In the genomic region with DNA sequence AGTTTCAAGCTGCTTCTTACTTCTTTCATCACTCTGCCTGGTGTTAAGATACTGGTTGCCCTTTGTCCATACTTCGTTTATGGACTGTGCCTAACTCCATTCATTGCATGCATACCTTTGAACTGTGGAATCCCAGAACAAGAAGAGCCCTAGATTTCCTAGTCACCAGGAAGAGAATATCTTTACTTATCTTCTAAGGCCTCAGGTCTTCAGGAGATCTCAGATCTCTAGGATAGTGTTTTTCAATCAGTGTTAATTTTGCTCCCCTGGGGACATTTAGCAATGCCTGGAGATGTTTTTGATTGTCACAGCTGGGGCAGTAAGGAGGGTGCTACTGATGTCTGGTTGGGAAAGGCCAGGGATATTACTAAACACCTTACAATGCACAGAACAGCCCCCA, we compare ENCODE assay signal across 23 cellular contexts. TPM values are rescaled to one million over a fixed set of nuclear protein-coding genes. Genes with fewer than 3 reads are reported as not detected.
"Had no signal": no experiment of that assay in that cellular context is flagged by ENCODE, and none has a peak within 500 bp of the region (broad histone marks: within the 10 kb centered on the region; RNA-seq: fewer than 3 reads in every experiment).

No MANE protein-coding gene starts in this region.

- H3K27me3 ChIP-seq: breast epithelium, esophagus squamous epithelium, gastrocnemius medialis, right atrium auricular region, thyroid gland had no signal

- H3K36me3 ChIP-seq: breast epithelium, esophagus squamous epithelium, gastrocnemius medialis, prostate gland, right atrium auricular region, thyroid gland had no signal

- H3K27ac Mint-ChIP-seq: activated naive CD8-positive, alpha-beta T cell; activated T-helper 2 cell treated with anti-CD3 and anti-CD28 coated beads, Interferon-gamma antibody, Interleukin-2, Interleukin-4, amounts not matched to agents 10 μg/mL and 5 μg/mL and 100 μg/mL, durations not matched to agents 14 hours and 24 hours and 36 hours; endodermal cell; nephron progenitor cell; stimulated activated naive CD8-positive, alpha-beta T cell treated with anti-CD3 and anti-CD28 coated beads, Interleukin-15, Interleukin-2, amounts not matched to agents 100 ng/mL and 50 ng/mL, for 24 hours; WTC11 had no signal

- ATAC-seq: activated T-cell treated with anti-CD3 and anti-CD28 coated beads, Interleukin-2, amount 50 U/mL, for 4 hours; gastrocnemius medialis had no signal

- H3K36me3 Mint-ChIP-seq: activated naive CD8-positive, alpha-beta T cell; WTC11 had no signal

- H3K4me3 Mint-ChIP-seq: activated naive CD8-positive, alpha-beta T cell; activated T-cell treated with anti-CD3 and anti-CD28 coated beads, Interleukin-2, amount 50 U/mL, for 4 hours; endodermal cell; nephron progenitor cell; stimulated activated naive CD8-positive, alpha-beta T cell treated with anti-CD3 and anti-CD28 coated beads, Interleukin-15, Interleukin-2, amounts not matched to agents 100 ng/mL and 50 ng/mL, for 24 hours; WTC11 had no signal

- H3K27me3 Mint-ChIP-seq: activated naive CD8-positive, alpha-beta T cell had no signal

- H3K9me3 ChIP-seq: breast epithelium, esophagus squamous epithelium, gastrocnemius medialis, prostate gland, right atrium auricular region, thyroid gland had no signal

- H3K27ac ChIP-seq: breast epithelium, esophagus squamous epithelium, gastrocnemius medialis, prostate gland, right atrium auricular region, thyroid gland had no signal

- DNase-seq: activated CD4-positive, alpha-beta T cell treated with anti-CD3 and anti-CD28 coated beads, Interleukin-2, amount 50 U/mL, for 48 hours; activated CD8-positive, alpha-beta memory T cell treated with anti-CD3 and anti-CD28 coated beads, Interleukin-2, amount 50 U/mL, for 48 hours; activated naive CD4-positive, alpha-beta T cell; activated T-cell treated with anti-CD3 and anti-CD28 coated beads, Interleukin-2, amount 50 U/mL, for 4 hours; cortex of kidney; endodermal cell; esophagus squamous epithelium; gastrocnemius medialis; hypothalamus; left ventricle myocardium superior; nephron progenitor cell; stimulated activated CD4-positive, alpha-beta T cell treated with anti-CD3 and anti-CD28 coated beads, Interleukin-12 subunit alpha, Interleukin-12 subunit beta, amount 100 ng/mL, for 4 hours; stimulated activated CD4-positive, alpha-beta T cell treated with anti-CD3 and anti-CD28 coated beads, Interleukin-4, amount 100 ng/mL, for 4 hours; T-helper 9 cell; thyroid gland had no signal

- H3K4me3 ChIP-seq: breast epithelium, esophagus squamous epithelium, gastrocnemius medialis, prostate gland, right atrium auricular region, thyroid gland had no signal

- H3K9me3 Mint-ChIP-seq: activated T-cell treated with anti-CD3 and anti-CD28 coated beads, Interleukin-2, amount 50 U/mL, for 4 hours; activated T-helper 2 cell treated with anti-CD3 and anti-CD28 coated beads, Interferon-gamma antibody, Interleukin-2, Interleukin-4, amounts not matched to agents 10 μg/mL and 5 μg/mL and 100 μg/mL, durations not matched to agents 14 hours and 24 hours and 36 hours; endodermal cell; nephron progenitor cell; stimulated activated naive CD8-positive, alpha-beta T cell treated with anti-CD3 and anti-CD28 coated beads, Interleukin-15, Interleukin-2, amounts not matched to agents 100 ng/mL and 50 ng/mL, for 24 hours; WTC11 had no signal

- H3K4me1 ChIP-seq: breast epithelium, esophagus squamous epithelium, gastrocnemius medialis, prostate gland, right atrium auricular region, thyroid gland had no signal

RNA-seq across cellular contexts. Expression of a gene that starts 35.5 kb away (rescaled TPM):
- total RNA-seq: activated T-helper 2 cell treated with anti-CD3 and anti-CD28 coated beads, Interferon-gamma antibody, Interleukin-2, Interleukin-4, amounts not matched to agents 10 μg/mL and 5 μg/mL and 100 μg/mL, durations not matched to agents 14 hours and 24 hours and 36 hours; T-helper 1 cell treated with Interleukin-12 subunit alpha and Interleukin-12 subunit beta and Interleukin-4 antibody, amounts not matched to agents 30 ng/mL and 1 ng/mL, for 36 hours had no signal
